In the genomic region with DNA sequence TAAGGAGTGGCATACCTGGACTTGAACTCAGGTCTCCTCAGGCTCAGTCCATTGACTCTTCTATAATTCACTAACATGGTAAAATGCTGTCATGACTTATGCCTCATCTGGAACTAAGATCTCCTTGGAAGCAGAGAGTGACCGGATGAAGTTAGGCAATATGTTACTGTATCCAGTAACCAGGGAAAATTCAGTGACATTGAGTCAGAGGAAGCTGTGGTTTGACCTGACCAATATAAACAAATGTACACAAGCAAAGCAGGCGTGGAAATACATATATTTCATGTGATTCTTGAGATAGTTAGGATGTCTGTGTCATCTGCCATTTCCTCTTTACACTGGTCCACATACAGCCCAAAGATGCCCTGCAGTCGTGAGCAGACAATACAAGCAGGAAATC, we compare ENCODE assay signal across 11 cellular contexts. TPM values are rescaled to one million over a fixed set of nuclear protein-coding genes. Genes with fewer than 3 reads are reported as not detected.
DNase-seq lines count a peak whose midpoint lies in the region; ATAC-seq and TF ChIP-seq lines count a peak whose summit lies in the region.
"Had no signal": no experiment of that assay in that cellular context is flagged by ENCODE, and none has a peak within 500 bp of the region (broad histone marks: within the 10 kb centered on the region; RNA-seq: fewer than 3 reads in every experiment).

No MANE protein-coding gene starts in this region.

- H4K20me1 ChIP-seq in HCT116 (ENCODE audit: insufficient read depth), result no peaks in the 10 kb centered on the region

- RAD21 ChIA-PET in HCT116 (lab: Charles Lee; ENCODE audit: low non-redundant PET in 1 of 2, low total read pairs in 2 of 2, uncharacterized antibody in 2 of 2, unreplicated experiment in 2 of 2), result no interaction called here

- BruUV-seq in HCT116 (replicated peaks; lab: Mats Ljungman, UMichigan), result no TSS peak

- no peak for TF ChIP-seq RAD21 in HCT116 (IDR thresholded peaks at IDR 0.05; ENCODE audit: low read depth)

- peak overlapping the region; percentile 34 for H3K9ac ChIP-seq in HCT116 (ENCODE audit: low read length)

- H2AFZ ChIP-seq in HCT116 (ENCODE audit: low read depth, low read length, poor library complexity, severe bottlenecking), result peak overlapping the region; percentile 59

- TF ChIP-seq POLR2A in HCT116 (IDR thresholded peaks at IDR 0.05; ENCODE audit: borderline replicate concordance, extremely low read depth, insufficient read depth, insufficient read length) (no peak), stomach (IDR thresholded peaks at IDR 0.05) (no peak)

- H3K27ac ChIP-seq in HCT116 (ENCODE audit: low read depth, low read length), result no peak overlapping the region
- H3K27ac ChIP-seq in foreskin keratinocyte, result no peak overlapping the region
- H3K27ac ChIP-seq in stomach, result peak overlapping the region in 4 of 5 donors; percentile 40 to 66 (median 54)
- H3K27ac ChIP-seq: spleen had no signal

- H3K4me3 ChIP-seq in HCT116 (replicated peaks in 1 of 2; ENCODE audit: low read depth in 1 of 2, low read length in 2 of 2) (peak overlapping the region in 1 of 2 experiments; percentile 36; a peak in 2 of 4 replicates), stomach (no peak overlapping the region)
- H3K4me3 ChIP-seq: spleen had no signal

- DNase-seq in HCT116 (ENCODE audit: low read depth, low spot score) (peak; percentile 79), SKM-1 (lab: John Stamatoyannopoulos, UW; ENCODE audit: unreplicated experiment) (peak; percentile 16), foreskin keratinocyte (peak; percentile 95 to 98), stomach (no peak), NCI-H2081 treated with DMSO at 0.1 percent for 48 hours (lab: John Stamatoyannopoulos, UW) (no peak)
- no peak for DNase-seq in stimulated activated CD4-positive, alpha-beta T cell treated with anti-CD3 and anti-CD28 coated beads, Interleukin-2, amount 100 ng/mL, for 48 hours
- DNase-seq: activated CD8-positive, alpha-beta memory T cell treated with anti-CD3 and anti-CD28 coated beads for 24 hours; NCI-H510A; spleen had no signal

- WGBS in stomach, 5 donors, result 57 to 70% (median 63%) methylated on average over 3 of the region's 3 CpGs

- ATAC-seq in HCT116 (peak; percentile 76), foreskin keratinocyte (peak; percentile 94), GM19023 (IDR thresholded peaks at IDR 0.05; ENCODE audit: unreplicated experiment) (no peak), HG02642 (IDR thresholded peaks at IDR 0.05; ENCODE audit: poor library complexity, unreplicated experiment) (no peak)

- TF ChIP-seq CTCF in HCT116 (IDR thresholded peaks at IDR 0.05 in 2 of 3, conservative IDR thresholded peaks at IDR 0.05 in 1 of 3; ENCODE audit: borderline replicate concordance in 1 of 3, insufficient read depth in 1 of 3, low read depth in 2 of 3, low read length in 2 of 3) (no peak), foreskin keratinocyte (conservative IDR thresholded peaks at IDR 0.05) (no peak), stomach (IDR thresholded peaks at IDR 0.05) (no peak)

- no peaks in the 10 kb centered on the region for H3K9me2 ChIP-seq in HCT116 (ENCODE audit: insufficient read depth)

- H3K9me3 ChIP-seq in HCT116 (ENCODE audit: control insufficient read depth in 1 of 2, insufficient read depth in 1 of 2, low read depth in 1 of 2, low read length in 2 of 2), result no peaks in the 10 kb centered on the region
- H3K9me3 ChIP-seq in stomach, result no peaks in the 10 kb centered on the region
- H3K9me3 ChIP-seq: spleen had no signal

- H3K27me3 ChIP-seq in HCT116 (ENCODE audit: insufficient read depth, low read length), result no peaks in the 10 kb centered on the region
- no peaks in the 10 kb centered on the region for H3K27me3 ChIP-seq in foreskin keratinocyte
- no peaks in the 10 kb centered on the region for H3K27me3 ChIP-seq in stomach
- H3K27me3 ChIP-seq: spleen had no signal

- POLR2A ChIA-PET in HCT116 (lab: Charles Lee), result interaction anchor here (1.6 kb wide), 1 partner anchor 9 kb away, joined by 4 read pairs; no protein-coding TSS in a partner anchor

- H3K79me2 ChIP-seq in HCT116 (ENCODE audit: insufficient read depth, low read length), result no peaks in the 10 kb centered on the region

- intact Hi-C loops in HCT116 (cut with micrococcal nuclease) (no loop called here), stomach (cut with DNase I; ENCODE audit: low total_unique reads) (no loop called here)

- H3K36me3 ChIP-seq in HCT116 (ENCODE audit: control insufficient read depth in 1 of 2, insufficient read depth in 2 of 2, low read length in 2 of 2) (no peaks in the 10 kb centered on the region), stomach (no peaks in the 10 kb centered on the region)
- H3K36me3 ChIP-seq: spleen had no signal

- CTCF ChIA-PET in HCT116 (lab: Charles Lee), result no interaction called here

- no peak for TF ChIP-seq EP300 in stomach (IDR thresholded peaks at IDR 0.05)

- peak overlapping the region; percentile 73 for H3K4me2 ChIP-seq in HCT116 (ENCODE audit: low read length)

- H3K4me1 ChIP-seq in HCT116 (ENCODE audit: control insufficient read depth in 1 of 2, insufficient read depth in 2 of 2, low read length in 2 of 2) (peaks cover 7 to 32% of the 10 kb centered on the region in 2 experiments), foreskin keratinocyte (peaks cover 18% of the 10 kb centered on the region), stomach (peaks cover 0 to 21% (median 9%) of the 10 kb centered on the region in 4 donors)
- H3K4me1 ChIP-seq: spleen had no signal

TF ChIP-seq in HCT116, 20 proteins besides CTCF, POLR2A, EP300 and RAD21 (continues in another document):
- TF ChIP-seq EGR1 (IDR thresholded peaks at IDR 0.05; ENCODE audit: low read depth) (no peak), EZH2 (IDR thresholded peaks at IDR 0.05) (no peak), CEBPB (IDR thresholded peaks at IDR 0.05; ENCODE audit: low read depth) (peak; percentile 94), REST (IDR thresholded peaks at IDR 0.05; ENCODE audit: low read depth) (no peak), JUND (IDR thresholded peaks at IDR 0.05) (peak; percentile 72), POLR2AphosphoS5 (IDR thresholded peaks at IDR 0.05; ENCODE audit: low read depth, low read length) (no peak), ZNF274 (IDR thresholded peaks at IDR 0.05; ENCODE audit: low read depth, low read length) (no peak), EZH2phosphoT487 (IDR thresholded peaks at IDR 0.05; ENCODE audit: borderline replicate concordance) (no peak), SP1 (IDR thresholded peaks at IDR 0.05; ENCODE audit: low read depth) (peak; percentile 78), FOSL1 (IDR thresholded peaks at IDR 0.05; ENCODE audit: low read depth) (peak; percentile 54; the same call in 1 of the 2 replicates), ELF1 (IDR thresholded peaks at IDR 0.05; ENCODE audit: borderline replicate concordance, low read depth) (no peak), CBX3 (IDR thresholded peaks at IDR 0.05; ENCODE audit: low read depth) (peak; percentile 60; the same call in 1 of the 2 replicates), YY1 (IDR thresholded peaks at IDR 0.05; ENCODE audit: extremely low read depth, insufficient replicate concordance, low read depth, low read length) (no peak), ZBTB33 (IDR thresholded peaks at IDR 0.05; ENCODE audit: extremely low read depth, insufficient replicate concordance, low read length) (no peak)

RNA-seq across cellular contexts. Expression of gene SGIP1, which starts 30.3 kb away (rescaled TPM):
- 0.15 TPM for total RNA-seq in HCT116 (2021; ENCODE audit: unreplicated experiment)
- 0.01 TPM in 1 of 2 replicates, not detected in the other for polyA plus RNA-seq in HCT116 (2012)
- 0.11 TPM in 1 of 2 replicates, not detected in the other for total RNA-seq in foreskin keratinocyte
- polyA plus RNA-seq in foreskin keratinocyte, result 0.23 TPM in 1 of 2 replicates, not detected in the other
- 10 to 100 TPM in 2 of 5 donors, 1 to 10 TPM in 2, not detected in 1; 1.8 to 44.9 (median 18.5) TPM for total RNA-seq in stomach
- polyA plus RNA-seq in stomach, result 1 to 10 TPM; 1.2 to 3.0 (median 1.9) TPM

Comparison
In these comparisons a context has a peak if more than half of its experiments do, and no peak if none do; other contexts are left out.
1. ATAC-seq: peak in HCT116 (single experiment) and foreskin keratinocyte (single experiment); none in GM19023 (single experiment) and HG02642 (single experiment).
2. DNase-seq: peak in HCT116 (single experiment), SKM-1 (single experiment) and foreskin keratinocyte (2 of 2); none in stomach (single experiment), NCI-H2081 treated with DMSO at 0.1 percent for 48 hours (single experiment) and stimulated activated CD4-positive, alpha-beta T cell treated with anti-CD3 and anti-CD28 coated beads, Interleukin-2, amount 100 ng/mL, for 48 hours (0 of 2).
3. H3K27ac ChIP-seq: peak in stomach (4 of 5); none in HCT116 (single experiment) and foreskin keratinocyte (single experiment).